ENCODE assay signal across 8 cellular contexts in the genomic region with DNA sequence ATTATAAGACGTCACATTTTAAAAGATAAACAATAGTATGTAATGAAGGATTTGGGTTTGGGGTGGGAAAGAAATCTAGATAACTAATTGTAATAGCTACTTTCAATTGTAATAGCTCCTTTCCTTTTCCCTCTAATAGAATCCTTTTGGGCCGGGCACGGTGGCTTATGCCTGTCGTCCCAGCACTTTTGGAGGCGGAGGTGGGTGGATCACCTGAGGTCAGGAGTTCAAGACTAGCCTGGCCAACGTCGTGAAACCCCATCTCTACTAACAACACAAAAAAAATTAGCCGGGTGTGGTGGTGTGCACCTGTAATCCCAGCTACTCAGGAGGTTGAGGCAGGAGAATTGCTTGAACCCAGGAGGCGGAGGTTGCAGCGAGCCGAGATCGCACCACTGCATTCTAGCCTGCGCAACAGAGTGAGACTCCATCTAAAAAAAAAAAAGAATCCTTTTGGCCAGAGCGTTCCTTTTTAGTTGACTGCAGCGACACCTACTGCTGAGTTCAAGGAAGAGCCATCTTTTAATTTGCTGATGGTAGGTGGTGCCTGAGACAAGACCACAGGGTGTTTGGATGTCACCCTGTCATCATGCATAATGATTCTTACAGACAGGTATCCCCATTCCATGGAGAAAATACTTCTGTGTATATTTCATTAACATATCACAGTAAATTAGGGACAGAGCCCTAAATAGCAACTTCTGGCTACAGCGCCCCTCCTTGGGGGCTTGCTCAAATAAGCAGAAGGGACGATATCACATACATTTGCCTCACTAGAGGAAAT.
A peak's percentile ranks its signal among the peaks of the same experiment; 100 is the strongest.
DNase-seq lines count a peak whose midpoint lies in the region; ATAC-seq, FAIRE-seq and TF ChIP-seq lines count a peak whose summit lies in the region.

No MANE protein-coding gene starts in this region.

- no peaks in the 10 kb centered on the region for H3K4me1 Mint-ChIP-seq in CD4-positive, alpha-beta memory T cell
- H3K4me1 Mint-ChIP-seq in activated CD8-positive, alpha-beta T cell treated with anti-CD3 and anti-CD28 coated beads for 36 hours (ENCODE audit: low read depth) = no peaks in the 10 kb centered on the region
- H3K4me1 Mint-ChIP-seq in neural crest cell = peaks cover 6% of the 10 kb centered on the region

- H3K36me3 Mint-ChIP-seq in CD4-positive, alpha-beta memory T cell = no peaks in the 10 kb centered on the region
- no peaks in the 10 kb centered on the region for H3K36me3 Mint-ChIP-seq in activated CD8-positive, alpha-beta T cell treated with anti-CD3 and anti-CD28 coated beads for 36 hours (ENCODE audit: low read depth)
- H3K36me3 Mint-ChIP-seq in neural crest cell (ENCODE audit: low read depth) = peaks cover 5% of the 10 kb centered on the region

- H3K27ac Mint-ChIP-seq in CD4-positive, alpha-beta memory T cell = peak overlapping the region in 1 of 7 donors; percentile 2
- no peak overlapping the region for H3K27ac Mint-ChIP-seq in activated CD8-positive, alpha-beta T cell treated with anti-CD3 and anti-CD28 coated beads for 36 hours
- no peak overlapping the region for H3K27ac Mint-ChIP-seq in neural crest cell (ENCODE audit: unreplicated experiment)

- H3K4me3 ChIP-seq in CD4-positive, alpha-beta memory T cell (ENCODE audit: low read length in 2 of 2) = no peak overlapping the region
- H3K4me3 ChIP-seq in fibroblast of the aortic adventitia (ENCODE audit: low read depth, low read length) (peak overlapping the region; percentile 7), upper lobe of right lung (no peak overlapping the region)

- no peaks in the 10 kb centered on the region for H3K27me3 ChIP-seq in CD4-positive, alpha-beta memory T cell (ENCODE audit: insufficient read depth, low read length)
- H3K27me3 ChIP-seq in upper lobe of right lung = no peaks in the 10 kb centered on the region

- no peak overlapping the region for H3K27ac ChIP-seq in CD4-positive, alpha-beta memory T cell (ENCODE audit: low read depth, low read length)
- no peak overlapping the region for H3K27ac ChIP-seq in upper lobe of right lung

- FAIRE-seq in GM19239 (lab: Jason Lieb, UNC) = peak; percentile 84

- no peaks in the 10 kb centered on the region for H3K36me3 ChIP-seq in CD4-positive, alpha-beta memory T cell (ENCODE audit: insufficient read depth, low read length)
- H3K36me3 ChIP-seq in upper lobe of right lung = no peaks in the 10 kb centered on the region

- ATAC-seq in HG03565 (IDR thresholded peaks at IDR 0.05; ENCODE audit: unreplicated experiment) (peak; percentile 80), upper lobe of right lung (peak; percentile 90)
- peak; percentile 66 for ATAC-seq in activated CD8-positive, alpha-beta T cell treated with anti-CD3 and anti-CD28 coated beads for 36 hours

- POLR2A ChIA-PET in CD4-positive, alpha-beta memory T cell (lab: Charles Lee; ENCODE audit: partially characterized antibody) = no interaction called here
- POLR2A ChIA-PET in activated CD8-positive, alpha-beta T cell treated with anti-CD3 and anti-CD28 coated beads for 36 hours (lab: Charles Lee) = interaction anchor here (0.7 kb wide), 1 partner anchor 502 kb away, joined by 3 read pairs; no protein-coding TSS in a partner anchor

- H3K27me3 Mint-ChIP-seq in CD4-positive, alpha-beta memory T cell = peaks cover 3 to 5% of the 10 kb centered on the region in 2 donors
- H3K27me3 Mint-ChIP-seq in activated CD8-positive, alpha-beta T cell treated with anti-CD3 and anti-CD28 coated beads for 36 hours = peaks cover 12% of the 10 kb centered on the region
- H3K27me3 Mint-ChIP-seq in neural crest cell (ENCODE audit: low read depth) = no peaks in the 10 kb centered on the region

- no peaks in the 10 kb centered on the region for H3K9me3 ChIP-seq in CD4-positive, alpha-beta memory T cell (ENCODE audit: control insufficient read depth in 1 of 2, low read length in 2 of 2)
- H3K9me3 ChIP-seq in upper lobe of right lung = no peaks in the 10 kb centered on the region

- peak overlapping the region in 1 of 8 donors; percentile 21 for H3K4me3 Mint-ChIP-seq in CD4-positive, alpha-beta memory T cell
- no peak overlapping the region for H3K4me3 Mint-ChIP-seq in activated CD8-positive, alpha-beta T cell treated with anti-CD3 and anti-CD28 coated beads for 36 hours
- H3K4me3 Mint-ChIP-seq in neural crest cell = no peak overlapping the region

- CTCF ChIA-PET in CD4-positive, alpha-beta memory T cell (lab: Charles Lee; ENCODE audit: partially characterized antibody) = interaction anchor here (0.7 to 1.5 kb wide), 9 partner anchors 9 to 585 kb away, joined by 3 to 8 read pairs (median 3); no protein-coding TSS in a partner anchor
- CTCF ChIA-PET in activated CD8-positive, alpha-beta T cell treated with anti-CD3 and anti-CD28 coated beads for 36 hours (lab: Charles Lee) = interaction anchor here (0.6 to 2.2 kb wide), 11 partner anchors 9 to 869 kb away, joined by 3 to 12 read pairs (median 3); no protein-coding TSS in a partner anchor

- H3K9me3 Mint-ChIP-seq in CD4-positive, alpha-beta memory T cell = no peaks in the 10 kb centered on the region
- H3K9me3 Mint-ChIP-seq in activated CD8-positive, alpha-beta T cell treated with anti-CD3 and anti-CD28 coated beads for 36 hours = no peaks in the 10 kb centered on the region
- no peaks in the 10 kb centered on the region for H3K9me3 Mint-ChIP-seq in neural crest cell

- TF ChIP-seq CTCF in activated CD8-positive, alpha-beta T cell treated with anti-CD3 and anti-CD28 coated beads for 36 hours (IDR thresholded peaks at IDR 0.05) = peak; percentile 68
- TF ChIP-seq CTCF in fibroblast of the aortic adventitia (IDR thresholded peaks at IDR 0.05; ENCODE audit: insufficient read depth, low read length) (peak; percentile 80), neural crest cell (conservative IDR thresholded peaks at IDR 0.05) (peak; percentile 92), upper lobe of right lung (IDR thresholded peaks at IDR 0.05) (peak; percentile 73)

- intact Hi-C loops in CD4-positive, alpha-beta memory T cell (cut with micrococcal nuclease) = no loop called here
- intact Hi-C loops in activated CD8-positive, alpha-beta T cell treated with anti-CD3 and anti-CD28 coated beads for 36 hours (cut with micrococcal nuclease) = loop anchor here (10.0 kb wide), 2 partner anchors 368 to 538 kb away; no protein-coding TSS in a partner anchor
- intact Hi-C loops in upper lobe of right lung (cut with DNase I) = no loop called here

- H3K4me1 ChIP-seq in CD4-positive, alpha-beta memory T cell (ENCODE audit: insufficient read depth, low read length) = no peaks in the 10 kb centered on the region
- no peaks in the 10 kb centered on the region for H3K4me1 ChIP-seq in upper lobe of right lung

- peak in 4 of 5 donors; percentile 23 to 42 (median 36) for DNase-seq in CD4-positive, alpha-beta memory T cell
- peak; percentile 51 for DNase-seq in GM19239 (ENCODE audit: insufficient read length, low spot score)
- peak; percentile 51 for DNase-seq in NCI-H524 treated with DMSO at 0.1 percent for 48 hours (lab: John Stamatoyannopoulos, UW)
- peak; percentile 58 for DNase-seq in activated CD8-positive, alpha-beta T cell treated with anti-CD3 and anti-CD28 coated beads for 36 hours
- peak; percentile 88 for DNase-seq in fibroblast of the aortic adventitia (ENCODE audit: low read depth)
- peak; percentile 65 for DNase-seq in neural crest cell (ENCODE audit: low read depth, low spot score)
- no peak for DNase-seq in upper lobe of right lung
